8 cellular contexts compared by ENCODE assay signal in genomic region chr10:98339790-98340189, GRCh38.
A peak's percentile ranks its signal among the peaks of the same experiment; 100 is the strongest.
DNase-seq lines count a peak whose midpoint lies in the region; ATAC-seq lines count a peak whose summit lies in the region.

No MANE protein-coding gene starts in this region.

- DNase-seq in NCI-H1417 (lab: John Stamatoyannopoulos, UW) (peak; percentile 18 to 42 (median 25)), NCI-H1417 treated with DMSO at 0.1 percent for 48 hours (lab: John Stamatoyannopoulos, UW) (no peak), middle frontal gyrus (ENCODE audit: extremely low spot score, low spot score) (peak; percentile 29), DMS114 treated with DMSO at 0.1 percent for 48 hours (lab: John Stamatoyannopoulos, UW; ENCODE audit: unreplicated experiment) (no peak), NCI-H2171 treated with DMSO at 0.1 percent for 48 hours (lab: John Stamatoyannopoulos, UW) (no peak), activated T-cell treated with anti-CD3 and anti-CD28 coated beads for 4 hours (no peak)

- ATAC-seq in GM21381 (IDR thresholded peaks at IDR 0.05; ENCODE audit: unreplicated experiment) (peak; percentile 88), HG03196 (IDR thresholded peaks at IDR 0.05; ENCODE audit: unreplicated experiment) (peak; percentile 91)

Comparison
In these comparisons a context has a peak if more than half of its experiments do, and no peak if none do; other contexts are left out.
1. DNase-seq: peak in NCI-H1417 (3 of 3) and middle frontal gyrus (single experiment); none in NCI-H1417 treated with DMSO at 0.1 percent for 48 hours (single experiment), DMS114 treated with DMSO at 0.1 percent for 48 hours (single experiment), NCI-H2171 treated with DMSO at 0.1 percent for 48 hours (single experiment) and activated T-cell treated with anti-CD3 and anti-CD28 coated beads for 4 hours (single experiment).